1 cellular context compared by ENCODE assay signal in the genomic region with DNA sequence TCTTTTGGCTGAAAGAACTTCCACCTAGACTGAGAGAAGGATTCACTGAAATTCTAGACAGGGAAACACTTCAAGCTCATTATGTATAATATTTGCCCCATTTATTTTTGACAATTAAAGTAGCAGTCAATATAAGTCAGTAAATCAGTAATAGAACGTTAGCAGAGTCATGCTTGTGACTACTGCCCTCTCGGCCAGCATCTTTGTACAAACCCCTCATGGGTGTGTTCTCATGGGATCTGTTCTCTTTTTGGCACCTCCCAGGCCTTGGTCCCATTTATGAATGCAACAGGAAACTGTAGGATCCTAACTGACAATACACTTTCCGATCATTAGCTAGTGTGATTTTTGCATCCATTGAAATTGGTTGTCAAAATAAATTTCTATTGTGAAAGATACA.
TF ChIP-seq lines count a peak whose summit lies in the region.

No MANE protein-coding gene starts in this region.

TF ChIP-seq in GM12878, 131 proteins besides CTCF, POLR2A, EP300 and RAD21 (continued from another document):
- no peak for TF ChIP-seq TCF3 (IDR thresholded peaks at IDR 0.05; ENCODE audit: borderline replicate concordance, insufficient read depth, low read depth, low read length)
- TF ChIP-seq STAT1 (conservative IDR thresholded peaks at IDR 0.05), result no peak
- TF ChIP-seq MEF2B (IDR thresholded peaks at IDR 0.05; ENCODE audit: partially characterized antibody, poor library complexity, severe bottlenecking), result peak; percentile 53
- no peak for TF ChIP-seq NR2C2 (IDR thresholded peaks at IDR 0.05; ENCODE audit: borderline replicate concordance, control insufficient read depth, insufficient read length, low read depth)
- TF ChIP-seq, protein P1, sequence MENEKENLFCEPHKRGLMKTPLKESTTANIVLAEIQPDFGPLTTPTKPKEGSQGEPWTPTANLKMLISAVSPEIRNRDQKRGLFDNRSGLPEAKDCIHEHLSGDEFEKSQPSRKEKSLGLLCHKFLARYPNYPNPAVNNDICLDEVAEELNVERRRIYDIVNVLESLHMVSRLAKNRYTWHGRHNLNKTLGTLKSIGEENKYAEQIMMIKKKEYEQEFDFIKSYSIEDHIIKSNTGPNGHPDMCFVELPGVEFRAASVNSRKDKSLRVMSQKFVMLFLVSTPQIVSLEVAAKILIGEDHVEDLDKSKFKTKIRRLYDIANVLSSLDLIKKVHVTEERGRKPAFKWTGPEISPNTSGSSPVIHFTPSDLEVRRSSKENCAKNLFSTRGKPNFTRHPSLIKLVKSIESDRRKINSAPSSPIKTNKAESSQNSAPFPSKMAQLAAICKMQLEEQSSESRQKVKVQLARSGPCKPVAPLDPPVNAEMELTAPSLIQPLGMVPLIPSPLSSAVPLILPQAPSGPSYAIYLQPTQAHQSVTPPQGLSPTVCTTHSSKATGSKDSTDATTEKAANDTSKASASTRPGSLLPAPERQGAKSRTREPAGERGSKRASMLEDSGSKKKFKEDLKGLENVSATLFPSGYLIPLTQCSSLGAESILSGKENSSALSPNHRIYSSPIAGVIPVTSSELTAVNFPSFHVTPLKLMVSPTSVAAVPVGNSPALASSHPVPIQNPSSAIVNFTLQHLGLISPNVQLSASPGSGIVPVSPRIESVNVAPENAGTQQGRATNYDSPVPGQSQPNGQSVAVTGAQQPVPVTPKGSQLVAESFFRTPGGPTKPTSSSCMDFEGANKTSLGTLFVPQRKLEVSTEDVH (IDR thresholded peaks at IDR 0.05; ENCODE audit: low read depth, partially characterized antibody), result no peak
- TF ChIP-seq, protein P2, sequence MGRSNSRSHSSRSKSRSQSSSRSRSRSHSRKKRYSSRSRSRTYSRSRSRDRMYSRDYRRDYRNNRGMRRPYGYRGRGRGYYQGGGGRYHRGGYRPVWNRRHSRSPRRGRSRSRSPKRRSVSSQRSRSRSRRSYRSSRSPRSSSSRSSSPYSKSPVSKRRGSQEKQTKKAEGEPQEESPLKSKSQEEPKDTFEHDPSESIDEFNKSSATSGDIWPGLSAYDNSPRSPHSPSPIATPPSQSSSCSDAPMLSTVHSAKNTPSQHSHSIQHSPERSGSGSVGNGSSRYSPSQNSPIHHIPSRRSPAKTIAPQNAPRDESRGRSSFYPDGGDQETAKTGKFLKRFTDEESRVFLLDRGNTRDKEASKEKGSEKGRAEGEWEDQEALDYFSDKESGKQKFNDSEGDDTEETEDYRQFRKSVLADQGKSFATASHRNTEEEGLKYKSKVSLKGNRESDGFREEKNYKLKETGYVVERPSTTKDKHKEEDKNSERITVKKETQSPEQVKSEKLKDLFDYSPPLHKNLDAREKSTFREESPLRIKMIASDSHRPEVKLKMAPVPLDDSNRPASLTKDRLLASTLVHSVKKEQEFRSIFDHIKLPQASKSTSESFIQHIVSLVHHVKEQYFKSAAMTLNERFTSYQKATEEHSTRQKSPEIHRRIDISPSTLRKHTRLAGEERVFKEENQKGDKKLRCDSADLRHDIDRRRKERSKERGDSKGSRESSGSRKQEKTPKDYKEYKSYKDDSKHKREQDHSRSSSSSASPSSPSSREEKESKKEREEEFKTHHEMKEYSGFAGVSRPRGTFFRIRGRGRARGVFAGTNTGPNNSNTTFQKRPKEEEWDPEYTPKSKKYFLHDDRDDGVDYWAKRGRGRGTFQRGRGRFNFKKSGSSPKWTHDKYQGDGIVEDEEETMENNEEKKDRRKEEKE (IDR thresholded peaks at IDR 0.05), result 0 out of 2 replicates have a peak, but pooled peaks have one; percentile 15
- TF ChIP-seq WRNIP1 (IDR thresholded peaks at IDR 0.05; ENCODE audit: borderline replicate concordance, low read depth, low read length), result no peak
- TF ChIP-seq HDGF (IDR thresholded peaks at IDR 0.05), result no peak
- no peak for TF ChIP-seq MEF2A (IDR thresholded peaks at IDR 0.05; ENCODE audit: insufficient read depth, low read depth, low read length)
- no peak for TF ChIP-seq IKZF1 (conservative IDR thresholded peaks at IDR 0.05)
- no peak for TF ChIP-seq BHLHE40 (IDR thresholded peaks at IDR 0.05; ENCODE audit: borderline replicate concordance in 1 of 2, low read depth in 2 of 2, low read length in 1 of 2)
- TF ChIP-seq, protein P3, sequence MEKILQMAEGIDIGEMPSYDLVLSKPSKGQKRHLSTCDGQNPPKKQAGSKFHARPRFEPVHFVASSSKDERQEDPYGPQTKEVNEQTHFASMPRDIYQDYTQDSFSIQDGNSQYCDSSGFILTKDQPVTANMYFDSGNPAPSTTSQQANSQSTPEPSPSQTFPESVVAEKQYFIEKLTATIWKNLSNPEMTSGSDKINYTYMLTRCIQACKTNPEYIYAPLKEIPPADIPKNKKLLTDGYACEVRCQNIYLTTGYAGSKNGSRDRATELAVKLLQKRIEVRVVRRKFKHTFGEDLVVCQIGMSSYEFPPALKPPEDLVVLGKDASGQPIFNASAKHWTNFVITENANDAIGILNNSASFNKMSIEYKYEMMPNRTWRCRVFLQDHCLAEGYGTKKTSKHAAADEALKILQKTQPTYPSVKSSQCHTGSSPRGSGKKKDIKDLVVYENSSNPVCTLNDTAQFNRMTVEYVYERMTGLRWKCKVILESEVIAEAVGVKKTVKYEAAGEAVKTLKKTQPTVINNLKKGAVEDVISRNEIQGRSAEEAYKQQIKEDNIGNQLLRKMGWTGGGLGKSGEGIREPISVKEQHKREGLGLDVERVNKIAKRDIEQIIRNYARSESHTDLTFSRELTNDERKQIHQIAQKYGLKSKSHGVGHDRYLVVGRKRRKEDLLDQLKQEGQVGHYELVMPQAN (conservative IDR thresholded peaks at IDR 0.05), result no peak
- TF ChIP-seq, protein P4, sequence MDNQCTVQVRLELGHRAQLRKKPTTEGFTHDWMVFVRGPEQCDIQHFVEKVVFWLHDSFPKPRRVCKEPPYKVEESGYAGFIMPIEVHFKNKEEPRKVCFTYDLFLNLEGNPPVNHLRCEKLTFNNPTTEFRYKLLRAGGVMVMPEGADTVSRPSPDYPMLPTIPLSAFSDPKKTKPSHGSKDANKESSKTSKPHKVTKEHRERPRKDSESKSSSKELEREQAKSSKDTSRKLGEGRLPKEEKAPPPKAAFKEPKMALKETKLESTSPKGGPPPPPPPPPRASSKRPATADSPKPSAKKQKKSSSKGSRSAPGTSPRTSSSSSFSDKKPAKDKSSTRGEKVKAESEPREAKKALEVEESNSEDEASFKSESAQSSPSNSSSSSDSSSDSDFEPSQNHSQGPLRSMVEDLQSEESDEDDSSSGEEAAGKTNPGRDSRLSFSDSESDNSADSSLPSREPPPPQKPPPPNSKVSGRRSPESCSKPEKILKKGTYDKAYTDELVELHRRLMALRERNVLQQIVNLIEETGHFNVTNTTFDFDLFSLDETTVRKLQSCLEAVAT (IDR thresholded peaks at IDR 0.05), result 0 out of 2 replicates have a peak, but pooled peaks have one; percentile 59
- 0 out of 2 replicates have a peak, but pooled peaks have one; percentile 27 for TF ChIP-seq BACH1 (IDR thresholded peaks at IDR 0.05; ENCODE audit: borderline replicate concordance)
- no peak for TF ChIP-seq KLF5 (IDR thresholded peaks at IDR 0.05; ENCODE audit: partially characterized antibody)
- TF ChIP-seq MXI1 (IDR thresholded peaks at IDR 0.05; ENCODE audit: low read depth, low read length), result no peak
- TF ChIP-seq IKZF2 (IDR thresholded peaks at IDR 0.05), result peak in 1 of 2 experiments; percentile 18; a peak in 2 of 4 replicates
- TF ChIP-seq TCF12 (IDR thresholded peaks at IDR 0.05; ENCODE audit: low read depth, low read length), result no peak
- TF ChIP-seq TBL1XR1 (IDR thresholded peaks at IDR 0.05; ENCODE audit: low read depth, low read length), result no peak
- no peak for TF ChIP-seq FOXM1 (IDR thresholded peaks at IDR 0.05; ENCODE audit: low read depth, low read length)
- TF ChIP-seq, protein P5, sequence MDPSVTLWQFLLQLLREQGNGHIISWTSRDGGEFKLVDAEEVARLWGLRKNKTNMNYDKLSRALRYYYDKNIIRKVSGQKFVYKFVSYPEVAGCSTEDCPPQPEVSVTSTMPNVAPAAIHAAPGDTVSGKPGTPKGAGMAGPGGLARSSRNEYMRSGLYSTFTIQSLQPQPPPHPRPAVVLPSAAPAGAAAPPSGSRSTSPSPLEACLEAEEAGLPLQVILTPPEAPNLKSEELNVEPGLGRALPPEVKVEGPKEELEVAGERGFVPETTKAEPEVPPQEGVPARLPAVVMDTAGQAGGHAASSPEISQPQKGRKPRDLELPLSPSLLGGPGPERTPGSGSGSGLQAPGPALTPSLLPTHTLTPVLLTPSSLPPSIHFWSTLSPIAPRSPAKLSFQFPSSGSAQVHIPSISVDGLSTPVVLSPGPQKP (IDR thresholded peaks at IDR 0.05; ENCODE audit: low read depth, low read length), result no peak
- TF ChIP-seq MTA2 (IDR thresholded peaks at IDR 0.05; ENCODE audit: low read depth), result no peak
- TF ChIP-seq, protein P6, sequence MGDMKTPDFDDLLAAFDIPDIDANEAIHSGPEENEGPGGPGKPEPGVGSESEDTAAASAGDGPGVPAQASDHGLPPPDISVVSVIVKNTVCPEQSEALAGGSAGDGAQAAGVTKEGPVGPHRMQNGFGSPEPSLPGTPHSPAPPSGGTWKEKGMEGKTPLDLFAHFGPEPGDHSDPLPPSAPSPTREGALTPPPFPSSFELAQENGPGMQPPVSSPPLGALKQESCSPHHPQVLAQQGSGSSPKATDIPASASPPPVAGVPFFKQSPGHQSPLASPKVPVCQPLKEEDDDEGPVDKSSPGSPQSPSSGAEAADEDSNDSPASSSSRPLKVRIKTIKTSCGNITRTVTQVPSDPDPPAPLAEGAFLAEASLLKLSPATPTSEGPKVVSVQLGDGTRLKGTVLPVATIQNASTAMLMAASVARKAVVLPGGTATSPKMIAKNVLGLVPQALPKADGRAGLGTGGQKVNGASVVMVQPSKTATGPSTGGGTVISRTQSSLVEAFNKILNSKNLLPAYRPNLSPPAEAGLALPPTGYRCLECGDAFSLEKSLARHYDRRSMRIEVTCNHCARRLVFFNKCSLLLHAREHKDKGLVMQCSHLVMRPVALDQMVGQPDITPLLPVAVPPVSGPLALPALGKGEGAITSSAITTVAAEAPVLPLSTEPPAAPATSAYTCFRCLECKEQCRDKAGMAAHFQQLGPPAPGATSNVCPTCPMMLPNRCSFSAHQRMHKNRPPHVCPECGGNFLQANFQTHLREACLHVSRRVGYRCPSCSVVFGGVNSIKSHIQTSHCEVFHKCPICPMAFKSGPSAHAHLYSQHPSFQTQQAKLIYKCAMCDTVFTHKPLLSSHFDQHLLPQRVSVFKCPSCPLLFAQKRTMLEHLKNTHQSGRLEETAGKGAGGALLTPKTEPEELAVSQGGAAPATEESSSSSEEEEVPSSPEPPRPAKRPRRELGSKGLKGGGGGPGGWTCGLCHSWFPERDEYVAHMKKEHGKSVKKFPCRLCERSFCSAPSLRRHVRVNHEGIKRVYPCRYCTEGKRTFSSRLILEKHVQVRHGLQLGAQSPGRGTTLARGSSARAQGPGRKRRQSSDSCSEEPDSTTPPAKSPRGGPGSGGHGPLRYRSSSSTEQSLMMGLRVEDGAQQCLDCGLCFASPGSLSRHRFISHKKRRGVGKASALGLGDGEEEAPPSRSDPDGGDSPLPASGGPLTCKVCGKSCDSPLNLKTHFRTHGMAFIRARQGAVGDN (IDR thresholded peaks at IDR 0.05), result peak; percentile 46; the same call in 1 of the 2 replicates
